Comparison of ENCODE assay signal across 1 cellular context in genomic region chr6:42766163-42766670, GRCh38.
TF ChIP-seq lines count a peak whose summit lies in the region.

No MANE protein-coding gene starts in this region.

TF ChIP-seq in SK-N-SH, 30 proteins besides CTCF, POLR2A, EP300 and RAD21 (continued from another document):
- TF ChIP-seq, protein P1, sequence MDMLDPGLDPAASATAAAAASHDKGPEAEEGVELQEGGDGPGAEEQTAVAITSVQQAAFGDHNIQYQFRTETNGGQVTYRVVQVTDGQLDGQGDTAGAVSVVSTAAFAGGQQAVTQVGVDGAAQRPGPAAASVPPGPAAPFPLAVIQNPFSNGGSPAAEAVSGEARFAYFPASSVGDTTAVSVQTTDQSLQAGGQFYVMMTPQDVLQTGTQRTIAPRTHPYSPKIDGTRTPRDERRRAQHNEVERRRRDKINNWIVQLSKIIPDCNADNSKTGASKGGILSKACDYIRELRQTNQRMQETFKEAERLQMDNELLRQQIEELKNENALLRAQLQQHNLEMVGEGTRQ (IDR thresholded peaks at IDR 0.05; ENCODE audit: borderline replicate concordance, low read depth, low read length): no peak
- TF ChIP-seq MAX (IDR thresholded peaks at IDR 0.05; ENCODE audit: low read depth) (peak; percentile 60), YY1 (IDR thresholded peaks at IDR 0.05; ENCODE audit: low read depth) (peak; percentile 40; the same call in 1 of the 2 replicates), NFIC (IDR thresholded peaks at IDR 0.05; ENCODE audit: borderline replicate concordance) (peak; percentile 37; the same call in 1 of the 2 replicates), FOSL2 (IDR thresholded peaks at IDR 0.05; ENCODE audit: borderline replicate concordance, low read depth) (peak; percentile 57), REST (IDR thresholded peaks at IDR 0.05; ENCODE audit: low read depth, low read length) (no peak)
